8 cellular contexts compared by ENCODE assay signal in genomic region chr1:23751050-23751814, GRCh38. TPM values are rescaled to one million over a fixed set of nuclear protein-coding genes. Genes with fewer than 3 reads are reported as not detected.
A peak's percentile ranks its signal among the peaks of the same experiment; 100 is the strongest.
DNase-seq lines count a peak whose midpoint lies in the region; ATAC-seq, FAIRE-seq and TF ChIP-seq lines count a peak whose summit lies in the region.

No MANE protein-coding gene starts in this region.

- peak; percentile 93 for TF ChIP-seq RAD21 in GM12878 (IDR thresholded peaks at IDR 0.05; ENCODE audit: insufficient read depth, low read depth, low read length)

- H2AFZ ChIP-seq in GM12878 (ENCODE audit: control insufficient read depth, low read depth, low read length) = no peak overlapping the region

- RAD21 ChIA-PET in GM12878 (lab: Charles Lee; ENCODE audit: unreplicated experiment) = interaction anchor here (0.6 to 1.7 kb wide), 5 partner anchors 28 to 255 kb away, joined by 3 to 5 read pairs (median 3); no protein-coding TSS in a partner anchor

- H3K4me1 ChIP-seq in GM12878 (ENCODE audit: control insufficient read depth, insufficient read depth, low read length) (no peaks in the 10 kb centered on the region), thyroid gland (peaks cover 21 to 41% of the 10 kb centered on the region in 2 donors)

- TF ChIP-seq EP300 in GM12878 (IDR thresholded peaks at IDR 0.05; ENCODE audit: borderline replicate concordance in 1 of 2, control insufficient read depth in 1 of 2, low read depth in 2 of 2, low read length in 2 of 2) = no peak

- peaks cover 47% of the 10 kb centered on the region for H3K79me2 ChIP-seq in GM12878 (ENCODE audit: control insufficient read depth, insufficient read depth, low read length)

- H3K9ac ChIP-seq in GM12878 (ENCODE audit: control insufficient read depth, insufficient read depth, low read length) = 0 out of 2 replicates have a peak overlapping the region, but pooled peaks have one; percentile 9

- TF ChIP-seq POLR2A in GM12878 (IDR thresholded peaks at IDR 0.05; ENCODE audit: low read depth, low read length) (no peak), thyroid gland (IDR thresholded peaks at IDR 0.05) (no peak)

- peak overlapping the region; percentile 9 for H3K27ac ChIP-seq in RWPE1
- H3K27ac ChIP-seq in GM12878 (ENCODE audit: control insufficient read depth, insufficient read depth) = no peak overlapping the region
- H3K27ac ChIP-seq in thyroid gland = peak overlapping the region; percentile 19 to 78 (median 52)

- SMC1A ChIA-PET in GM12878 (lab: Charles Lee; ENCODE audit: uncharacterized antibody, unreplicated experiment) = interaction anchor here (0.6 to 1.6 kb wide), 12 partner anchors 17 to 254 kb away, joined by 3 to 6 read pairs (median 3); partner anchors contain the start of gene RPL11

- POLR2A ChIA-PET in RWPE1 (lab: Yijun Ruan, JAX; ENCODE audit: low non-redundant PET) = no interaction called here
- POLR2A ChIA-PET in GM12878 (lab: Charles Lee) = interaction anchor here (1.5 kb wide), 1 partner anchor 114 kb away, joined by 3 read pairs; no protein-coding TSS in a partner anchor

- in situ Hi-C loops in GM12878 (cut with MboI) = loop anchor here (5.0 kb wide), 1 partner anchor 204 kb away; no protein-coding TSS in a partner anchor

- FAIRE-seq in GM12878 (lab: Jason Lieb, UNC) = no peak

- intact Hi-C loops in GM12878 (cut with micrococcal nuclease; ENCODE audit: unreplicated experiment) = loop anchor here (2.0 kb wide), 2 partner anchors 114 to 206 kb away; no protein-coding TSS in a partner anchor
- intact Hi-C loops in thyroid gland (cut with DNase I) = no loop called here

- H3K36me3 ChIP-seq in GM12878 (ENCODE audit: control insufficient read depth in 2 of 2, insufficient read depth in 2 of 2, low read length in 1 of 2) = peaks cover 33 to 47% of the 10 kb centered on the region in 2 experiments
- peaks cover 53 to 58% of the 10 kb centered on the region in 2 donors for H3K36me3 ChIP-seq in thyroid gland

- peak; percentile 62 for TF ChIP-seq CTCF in RWPE1 (conservative IDR thresholded peaks at IDR 0.05; ENCODE audit: low read depth)
- peak; percentile 79 to 86 (median 84) for TF ChIP-seq CTCF in GM12878 (IDR thresholded peaks at IDR 0.05 in 2 of 3, conservative IDR thresholded peaks at IDR 0.05 in 1 of 3; ENCODE audit: control insufficient read depth in 2 of 3, extremely low read depth in 1 of 3, insufficient read depth in 1 of 3, low read depth in 3 of 3, low read length in 3 of 3)
- peak in 4 of 6 experiments; percentile 41 to 52 (median 48) for TF ChIP-seq CTCF in thyroid gland (IDR thresholded peaks at IDR 0.05)

- 23% methylated on average over 11 of the region's 11 CpGs for WGBS in GM12878 (ENCODE audit: insufficient coverage, insufficient replicate concordance, low lambda C conversion rate, missing lambda C conversion rate)
- WGBS in thyroid gland, 2 donors = 46 to 54% methylated on average over 11 of the region's 11 CpGs

- BruUV-seq in GM12878 (replicated peaks; lab: Mats Ljungman, UMichigan) = TSS peak; percentile 32

- H3K9me3 ChIP-seq in GM12878 (replicated peaks; ENCODE audit: control insufficient read depth, insufficient read depth, low read length) (no peaks in the 10 kb centered on the region), thyroid gland (no peaks in the 10 kb centered on the region)

- no peak overlapping the region for H3K4me2 ChIP-seq in GM12878 (ENCODE audit: control insufficient read depth, insufficient read depth)

- CTCF ChIA-PET in RWPE1 (lab: Yijun Ruan, JAX) = interaction anchor here (0.6 kb wide), 1 partner anchor 184 kb away, joined by 3 read pairs; no protein-coding TSS in a partner anchor
- CTCF ChIA-PET in GM12878 (lab: Yijun Ruan, JAX) = interaction anchor here (0.6 to 11.3 kb wide), 18 partner anchors 8 to 212 kb away, joined by 3 to 155 read pairs (median 4); partner anchors contain the start of genes ELOA and RPL11

- H3K27me3 ChIP-seq in GM12878 (replicated peaks in 1 of 2; ENCODE audit: control insufficient read depth in 2 of 2, insufficient read depth in 2 of 2, low read length in 1 of 2) = no peaks in the 10 kb centered on the region
- H3K27me3 ChIP-seq in thyroid gland = no peaks in the 10 kb centered on the region

- H3K4me3 ChIP-seq in GM12878 = no peak overlapping the region
- no peak overlapping the region for H3K4me3 ChIP-seq in thyroid gland (replicated peaks in 1 of 3)

- H4K20me1 ChIP-seq in GM12878 (ENCODE audit: control insufficient read depth, insufficient read depth) = peaks cover 4% of the 10 kb centered on the region

- DNase-seq in Daoy (ENCODE audit: low read depth) (peak; percentile 43), HK-2 (ENCODE audit: unreplicated experiment) (peak; percentile 35), RWPE1 (ENCODE audit: low spot score) (peak; percentile 26), GM12878 (ENCODE audit: low read depth, low spot score) (no peak), kidney tubule cell (ENCODE audit: low spot score) (peak; percentile 67), thyroid gland (peak; percentile 19 to 23)

- ATAC-seq in GM12878 = peak; percentile 97
- ATAC-seq in GM21526 (IDR thresholded peaks at IDR 0.05; ENCODE audit: low FRiP score, unreplicated experiment) = no peak
- ATAC-seq in GM21515 (IDR thresholded peaks at IDR 0.05; ENCODE audit: unreplicated experiment) = no peak

RNA-seq across cellular contexts. Expression of gene ELOA, which starts 8.0 kb away (rescaled TPM):
- 83.0 and 85.5 TPM in 2 replicates for total RNA-seq in Daoy (2014; rRNA removed; shearing (Covaris generic))
- total RNA-seq in GM12878 (2013; cell fraction: nucleolus; rRNA removed) = 28.4 and 30.8 TPM in 2 replicates
- total RNA-seq in GM12878 (2014; rRNA removed) = 31.3 and 31.8 TPM in 2 replicates
- 44.2 and 47.9 TPM in 2 replicates for total RNA-seq in GM12878 (2014; rRNA removed; fragmentation: Illumina TruSeq; extraction: Trizol)
- total RNA-seq in GM12878 (2021) = 46.2 and 46.6 TPM in 2 replicates
- polyA plus RNA-seq in GM12878 (2011; ENCODE audit: low read depth) = 17.7 TPM
- 23.5 and 25.7 TPM in 2 replicates for polyA plus RNA-seq in GM12878 (2011; rRNA removed)
- polyA plus RNA-seq in GM12878 (2011; cell fraction: cytosol; rRNA removed) = 15.8 and 16.9 TPM in 2 replicates
- polyA plus RNA-seq in GM12878 (2011; cell fraction: nucleus; rRNA removed) = 24.1 and 27.3 TPM in 2 replicates
- polyA plus RNA-seq in GM12878 (2012) = 26.6 and 26.9 TPM in 2 replicates
- polyA plus RNA-seq in GM12878 (2014; fragmentation: Illumina TruSeq; extraction: Trizol) = 56.4 and 63.3 TPM in 2 replicates
- 10 to 100 TPM; 20.1 to 24.8 TPM for polyA plus RNA-seq in GM12878 (2014; fragmentation: Nextera tagmentation; extraction: Ambion mirVana)
- 30.8 and 33.4 TPM in 2 replicates for polyA plus RNA-seq in GM12878 (2014; rRNA removed)
- polyA plus RNA-seq in GM12878 (2016; fragmentation: Nextera tagmentation; extraction: Ambion mirVana) = 10 to 100 TPM; 57.7 to 63.6 TPM
- polyA minus RNA-seq in GM12878 (2011; rRNA and poly(A)+ RNA removed) = 16.8 and 18.0 TPM in 2 replicates
- polyA minus RNA-seq in GM12878 (2011; cell fraction: cytosol; rRNA and poly(A)+ RNA removed) = 13.8 and 16.6 TPM in 2 replicates
- 8.3 and 14.5 TPM in 2 replicates for polyA minus RNA-seq in GM12878 (2011; cell fraction: nucleus; rRNA and poly(A)+ RNA removed)
- total RNA-seq in thyroid gland = 10 to 100 TPM; 33.3 to 49.9 (median 40.5) TPM

RNA-seq across cellular contexts. Expression of gene PITHD1, which starts 27.0 kb away (rescaled TPM):
- 131 TPM in 2 replicates for total RNA-seq in Daoy (2014; rRNA removed; shearing (Covaris generic))
- total RNA-seq in GM12878 (2013; cell fraction: nucleolus; rRNA removed) = 19.1 and 27.2 TPM in 2 replicates
- total RNA-seq in GM12878 (2014; rRNA removed) = 75.6 and 81.1 TPM in 2 replicates
- total RNA-seq in GM12878 (2014; rRNA removed; fragmentation: Illumina TruSeq; extraction: Trizol) = 64.2 and 68.6 TPM in 2 replicates
- total RNA-seq in GM12878 (2021) = 61.7 and 65.5 TPM in 2 replicates
- polyA plus RNA-seq in GM12878 (2011; ENCODE audit: low read depth) = 51.3 TPM
- polyA plus RNA-seq in GM12878 (2011; rRNA removed) = 80.5 and 82.2 TPM in 2 replicates
- polyA plus RNA-seq in GM12878 (2011; cell fraction: cytosol; rRNA removed) = 52.2 and 60.4 TPM in 2 replicates
- polyA plus RNA-seq in GM12878 (2011; cell fraction: nucleus; rRNA removed) = 41.3 and 41.4 TPM in 2 replicates
- 43.9 and 44.2 TPM in 2 replicates for polyA plus RNA-seq in GM12878 (2012)
- polyA plus RNA-seq in GM12878 (2014; fragmentation: Illumina TruSeq; extraction: Trizol) = 64.4 and 69.9 TPM in 2 replicates
- 10 to 100 TPM; 23.7 to 43.3 TPM for polyA plus RNA-seq in GM12878 (2014; fragmentation: Nextera tagmentation; extraction: Ambion mirVana)
- 69.6 and 72.6 TPM in 2 replicates for polyA plus RNA-seq in GM12878 (2014; rRNA removed)
- 10 to 100 TPM; 64.8 to 73.2 TPM for polyA plus RNA-seq in GM12878 (2016; fragmentation: Nextera tagmentation; extraction: Ambion mirVana)
- 15.8 and 23.9 TPM in 2 replicates for polyA minus RNA-seq in GM12878 (2011; rRNA and poly(A)+ RNA removed)
- polyA minus RNA-seq in GM12878 (2011; cell fraction: cytosol; rRNA and poly(A)+ RNA removed) = 7.1 and 9.4 TPM in 2 replicates
- polyA minus RNA-seq in GM12878 (2011; cell fraction: nucleus; rRNA and poly(A)+ RNA removed) = 8.7 and 15.4 TPM in 2 replicates
- total RNA-seq in thyroid gland = 10 to 100 TPM; 55.3 to 75.8 (median 60.0) TPM

RNA-seq across cellular contexts. Expression of gene LYPLA2, which starts 39.7 kb away (rescaled TPM):
- total RNA-seq in Daoy (2014; rRNA removed; shearing (Covaris generic)) = 103 and 113 TPM in 2 replicates
- total RNA-seq in GM12878 (2013; cell fraction: nucleolus; rRNA removed) = 15.9 and 20.7 TPM in 2 replicates
- 94.0 and 107 TPM in 2 replicates for total RNA-seq in GM12878 (2014; rRNA removed)
- total RNA-seq in GM12878 (2014; rRNA removed; fragmentation: Illumina TruSeq; extraction: Trizol) = 28.8 and 30.1 TPM in 2 replicates
- 77.0 and 79.6 TPM in 2 replicates for total RNA-seq in GM12878 (2021)
- polyA plus RNA-seq in GM12878 (2011; ENCODE audit: low read depth) = 23.2 TPM
- 21.9 and 41.5 TPM in 2 replicates for polyA plus RNA-seq in GM12878 (2011; rRNA removed)
- polyA plus RNA-seq in GM12878 (2011; cell fraction: cytosol; rRNA removed) = 72.1 and 103 TPM in 2 replicates
- 115 and 123 TPM in 2 replicates for polyA plus RNA-seq in GM12878 (2011; cell fraction: nucleus; rRNA removed)
- polyA plus RNA-seq in GM12878 (2012) = 46.2 and 62.6 TPM in 2 replicates
- 15.5 and 47.7 TPM in 2 replicates for polyA plus RNA-seq in GM12878 (2014; fragmentation: Illumina TruSeq; extraction: Trizol)
- polyA plus RNA-seq in GM12878 (2014; fragmentation: Nextera tagmentation; extraction: Ambion mirVana) = 1 to 10 TPM; 2.7 to 5.9 TPM
- 110 and 131 TPM in 2 replicates for polyA plus RNA-seq in GM12878 (2014; rRNA removed)
- 100 to 1,000 TPM; 116 to 129 TPM for polyA plus RNA-seq in GM12878 (2016; fragmentation: Nextera tagmentation; extraction: Ambion mirVana)
- 25.5 and 47.7 TPM in 2 replicates for polyA minus RNA-seq in GM12878 (2011; rRNA and poly(A)+ RNA removed)
- 26.0 and 26.1 TPM in 2 replicates for polyA minus RNA-seq in GM12878 (2011; cell fraction: cytosol; rRNA and poly(A)+ RNA removed)
- polyA minus RNA-seq in GM12878 (2011; cell fraction: nucleus; rRNA and poly(A)+ RNA removed) = 16.3 and 23.5 TPM in 2 replicates
- 10 to 100 TPM; 31.3 to 75.4 (median 60.6) TPM for total RNA-seq in thyroid gland

RNA-seq across cellular contexts. Expression of gene GALE, which starts 49.3 kb away (rescaled TPM):
- total RNA-seq in Daoy (2014; rRNA removed; shearing (Covaris generic)) = 108 and 110 TPM in 2 replicates
- total RNA-seq in GM12878 (2013; cell fraction: nucleolus; rRNA removed) = 22.6 and 31.0 TPM in 2 replicates
- total RNA-seq in GM12878 (2014; rRNA removed) = 46.8 and 51.6 TPM in 2 replicates
- 24.2 and 27.6 TPM in 2 replicates for total RNA-seq in GM12878 (2014; rRNA removed; fragmentation: Illumina TruSeq; extraction: Trizol)
- 41.7 and 47.5 TPM in 2 replicates for total RNA-seq in GM12878 (2021)
- 11.5 TPM for polyA plus RNA-seq in GM12878 (2011; ENCODE audit: low read depth)
- 14.5 and 23.8 TPM in 2 replicates for polyA plus RNA-seq in GM12878 (2011; rRNA removed)
- 35.5 and 41.5 TPM in 2 replicates for polyA plus RNA-seq in GM12878 (2011; cell fraction: cytosol; rRNA removed)
- polyA plus RNA-seq in GM12878 (2011; cell fraction: nucleus; rRNA removed) = 46.5 and 47.9 TPM in 2 replicates
- polyA plus RNA-seq in GM12878 (2012) = 21.1 and 26.8 TPM in 2 replicates
- 23.6 and 34.0 TPM in 2 replicates for polyA plus RNA-seq in GM12878 (2014; fragmentation: Illumina TruSeq; extraction: Trizol)
- 1 to 10 TPM; 4.2 to 10.0 TPM for polyA plus RNA-seq in GM12878 (2014; fragmentation: Nextera tagmentation; extraction: Ambion mirVana)
- 50.2 and 50.8 TPM in 2 replicates for polyA plus RNA-seq in GM12878 (2014; rRNA removed)
- polyA plus RNA-seq in GM12878 (2016; fragmentation: Nextera tagmentation; extraction: Ambion mirVana) = 10 to 100 TPM; 72.2 to 93.7 TPM
- polyA minus RNA-seq in GM12878 (2011; rRNA and poly(A)+ RNA removed) = 10.7 and 20.4 TPM in 2 replicates
- 10.0 and 10.7 TPM in 2 replicates for polyA minus RNA-seq in GM12878 (2011; cell fraction: cytosol; rRNA and poly(A)+ RNA removed)
- 7.7 and 12.5 TPM in 2 replicates for polyA minus RNA-seq in GM12878 (2011; cell fraction: nucleus; rRNA and poly(A)+ RNA removed)
- total RNA-seq in thyroid gland = 10 to 100 TPM in 2 of 4 donors, 1 to 10 TPM in 2; 4.6 to 12.6 (median 8.4) TPM

RNA-seq across cellular contexts. Expression of gene RPL11, which starts 59.6 kb away (rescaled TPM):
- 1,672 and 1,721 TPM in 2 replicates for total RNA-seq in Daoy (2014; rRNA removed; shearing (Covaris generic))
- total RNA-seq in GM12878 (2013; cell fraction: nucleolus; rRNA removed) = 191 and 232 TPM in 2 replicates
- 2,159 and 2,394 TPM in 2 replicates for total RNA-seq in GM12878 (2014; rRNA removed)
- total RNA-seq in GM12878 (2014; rRNA removed; fragmentation: Illumina TruSeq; extraction: Trizol) = 3,824 and 3,837 TPM in 2 replicates
- total RNA-seq in GM12878 (2021) = 1,753 and 1,779 TPM in 2 replicates
- polyA plus RNA-seq in GM12878 (2011; ENCODE audit: low read depth) = 9,950 TPM
- 2,789 and 3,603 TPM in 2 replicates for polyA plus RNA-seq in GM12878 (2011; rRNA removed)
- 1,357 and 1,376 TPM in 2 replicates for polyA plus RNA-seq in GM12878 (2011; cell fraction: cytosol; rRNA removed)
- 510 and 599 TPM in 2 replicates for polyA plus RNA-seq in GM12878 (2011; cell fraction: nucleus; rRNA removed)
- polyA plus RNA-seq in GM12878 (2012) = 5,396 and 6,845 TPM in 2 replicates
- 4,611 and 5,379 TPM in 2 replicates for polyA plus RNA-seq in GM12878 (2014; fragmentation: Illumina TruSeq; extraction: Trizol)
- 1,000 to 10,000 TPM; 2,510 to 2,532 TPM for polyA plus RNA-seq in GM12878 (2014; fragmentation: Nextera tagmentation; extraction: Ambion mirVana)
- polyA plus RNA-seq in GM12878 (2014; rRNA removed) = 3,466 and 3,676 TPM in 2 replicates
- polyA plus RNA-seq in GM12878 (2016; fragmentation: Nextera tagmentation; extraction: Ambion mirVana) = 1,000 to 10,000 TPM in 1 of 2 experiments, 100 to 1,000 TPM in 1; 968 to 1,082 TPM
- 658 and 753 TPM in 2 replicates for polyA minus RNA-seq in GM12878 (2011; rRNA and poly(A)+ RNA removed)
- polyA minus RNA-seq in GM12878 (2011; cell fraction: cytosol; rRNA and poly(A)+ RNA removed) = 378 and 399 TPM in 2 replicates
- 128 and 191 TPM in 2 replicates for polyA minus RNA-seq in GM12878 (2011; cell fraction: nucleus; rRNA and poly(A)+ RNA removed)
- 1,000 to 10,000 TPM in 1 of 4 donors, 100 to 1,000 TPM in 3; 669 to 1,720 (median 801) TPM for total RNA-seq in thyroid gland
